ENCODE assay signal across 8 cellular contexts in genomic region chr11:67468835-67469811, GRCh38. TPM values are rescaled to one million over a fixed set of nuclear protein-coding genes. Genes with fewer than 3 reads are reported as not detected.
A peak's percentile ranks its signal among the peaks of the same experiment; 100 is the strongest.
DNase-seq lines count a peak whose midpoint lies in the region; ATAC-seq and TF ChIP-seq lines count a peak whose summit lies in the region.

Gene TMEM134 (minus strand): TSS chr11:67469251. CDS start chr11:67469192, 59 bp downstream.

- peak; percentile 71 for ATAC-seq in foreskin keratinocyte

- H3K27ac ChIP-seq in SJSA1 (peak within 1 kb of the TSS; percentile 51), foreskin keratinocyte (peak within 1 kb of the TSS; percentile 79)

- peak within 1 kb of the TSS; percentile 96 for H3K9ac ChIP-seq in Loucy (ENCODE audit: low read depth, low read length, poor library complexity, severe bottlenecking)

- H3K27me3 ChIP-seq in Loucy (ENCODE audit: insufficient read depth, low read length, poor library complexity, severe bottlenecking) (no peaks in the 10 kb centered on the region), SJSA1 (replicated peaks) (peaks cover 4% of the 10 kb centered on the region), foreskin keratinocyte (no peaks in the 10 kb centered on the region), neuron (ENCODE audit: insufficient read depth, low read length) (no peaks in the 10 kb centered on the region)

- no peaks in the 10 kb centered on the region for H4K20me1 ChIP-seq in Loucy (ENCODE audit: insufficient read depth, low read length, poor library complexity, severe bottlenecking)

- peak within 1 kb of the TSS; percentile 97 for H3K4me2 ChIP-seq in Loucy (ENCODE audit: low read depth, low read length, poor library complexity, severe bottlenecking)

- H3K79me2 ChIP-seq in Loucy (ENCODE audit: insufficient read depth, low read length), result peaks cover 41% of the 10 kb centered on the region

- peaks cover 4% of the 10 kb centered on the region; the same call in 1 of the 2 replicates for H3F3A ChIP-seq in Loucy (ENCODE audit: low read depth)

- H3K4me3 ChIP-seq in Loucy (ENCODE audit: low read length, poor library complexity, severe bottlenecking) (peak within 1 kb of the TSS; percentile 97), SJSA1 (peak within 1 kb of the TSS; percentile 89), neuron (ENCODE audit: low read length) (peak within 1 kb of the TSS; percentile 86)

- TF ChIP-seq CTCF in Loucy (conservative IDR thresholded peaks at IDR 0.05; ENCODE audit: low read length) (peak; percentile 54), foreskin keratinocyte (conservative IDR thresholded peaks at IDR 0.05) (peak; percentile 74)

- H3K36me3 ChIP-seq in Loucy (ENCODE audit: insufficient read depth, low read length) (no peaks in the 10 kb centered on the region), SJSA1 (peaks cover 9% of the 10 kb centered on the region), neuron (ENCODE audit: insufficient read depth, low read length) (no peaks in the 10 kb centered on the region)

- DNase-seq in EL, result peak; percentile 90
- peak; percentile 78 for DNase-seq in GOT3 (lab: John Stamatoyannopoulos, UW)
- DNase-seq in SJSA1 (ENCODE audit: low read depth in 1 of 2, low spot score in 2 of 2), result peak; percentile 88 to 98
- peak; percentile 85 to 93 (median 90) for DNase-seq in activated naive CD4-positive, alpha-beta T cell (lab: John Stamatoyannopoulos, UW)
- DNase-seq in foreskin keratinocyte, result peak; percentile 42 to 65
- DNase-seq in stromal cell of bone marrow (ENCODE audit: low read depth), result peak; percentile 82

- H3K9me3 ChIP-seq in Loucy (ENCODE audit: insufficient read depth, low read depth, low read length) (no peaks in the 10 kb centered on the region), SJSA1 (replicated peaks) (0 out of 2 replicates have a peak, but pooled peaks cover 2% of the 10 kb centered on the region), neuron (ENCODE audit: low read length) (no peaks in the 10 kb centered on the region)

- H3K9me2 ChIP-seq in Loucy (replicated peaks; ENCODE audit: low read depth, low read length), result no peaks in the 10 kb centered on the region

- H3K4me1 ChIP-seq in Loucy (ENCODE audit: insufficient read depth, low read length, poor library complexity, severe bottlenecking) (peaks cover 45% of the 10 kb centered on the region), SJSA1 (replicated peaks) (peaks cover 22% of the 10 kb centered on the region), foreskin keratinocyte (peaks cover 3% of the 10 kb centered on the region), neuron (ENCODE audit: insufficient read depth, low read length) (peaks cover 17% of the 10 kb centered on the region)

- H2AFZ ChIP-seq in Loucy (ENCODE audit: low read length) (peak within 1 kb of the TSS; percentile 91), neuron (ENCODE audit: low read depth, low read length) (peak within 1 kb of the TSS; percentile 48)

RNA-seq across cellular contexts. Expression of gene TMEM134, which starts in this region (rescaled TPM):
- total RNA-seq in SJSA1 (2014; rRNA removed; shearing (Covaris generic)), result 61.1 and 105 TPM in 2 replicates
- 29.4 TPM in 2 replicates for total RNA-seq in foreskin keratinocyte
- 59.2 and 69.8 TPM in 2 replicates for polyA plus RNA-seq in foreskin keratinocyte

Comparison
In these comparisons a context has a peak if more than half of its experiments do, and no peak if none do; other contexts are left out.
1. Peak in every context shown above with its lines: DNase-seq, ATAC-seq, H3K4me3 ChIP-seq and H3K27ac ChIP-seq.